In the genomic region with DNA sequence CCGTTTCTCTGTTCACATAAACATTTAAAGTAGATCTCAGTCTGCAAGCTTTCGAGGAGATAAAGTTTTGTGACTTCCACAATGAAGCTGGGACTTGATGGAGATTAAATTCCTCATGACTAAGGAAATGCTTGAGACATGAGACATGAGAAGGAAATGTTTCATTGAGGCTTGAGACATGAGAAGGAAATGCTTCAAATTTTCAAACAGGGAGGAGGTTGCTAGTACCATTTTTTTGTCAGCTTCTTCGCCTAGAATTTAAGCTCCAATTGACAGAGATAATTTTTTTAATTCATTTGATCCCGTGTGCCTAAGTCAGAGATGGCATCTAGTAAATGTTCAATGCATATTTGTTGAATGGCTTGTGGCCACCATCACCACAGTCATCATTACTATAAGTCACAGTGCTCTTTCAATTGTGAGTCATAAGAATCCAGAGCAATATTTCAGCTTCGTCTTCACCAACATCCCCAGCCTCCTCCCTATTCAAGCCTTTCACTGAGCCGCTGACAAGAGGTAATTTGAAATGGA, we compare ENCODE assay signal across 8 cellular contexts. TPM values are rescaled to one million over a fixed set of nuclear protein-coding genes. Genes with fewer than 3 reads are reported as not detected.
DNase-seq lines count a peak whose midpoint lies in the region; ATAC-seq and TF ChIP-seq lines count a peak whose summit lies in the region.

No MANE protein-coding gene starts in this region.

- DNase-seq in AG20443 (ENCODE audit: low spot score), result peak; percentile 39
- DNase-seq in LHCN-M2 (ENCODE audit: low read depth), result peak; percentile 63
- peak; percentile 84 to 94 for DNase-seq in cardiac fibroblast (ENCODE audit: low read depth in 2 of 2)
- peak; percentile 66 for DNase-seq in kidney glomerular epithelial cell (lab: John Stamatoyannopoulos, UW)
- DNase-seq in NCI-H2081 (lab: John Stamatoyannopoulos, UW), result no peak
- DNase-seq in T1000 (lab: John Stamatoyannopoulos, UW), result no peak

- ATAC-seq in GM21825 (IDR thresholded peaks at IDR 0.05; ENCODE audit: unreplicated experiment) (no peak), HG03097 (IDR thresholded peaks at IDR 0.05; ENCODE audit: low FRiP score, unreplicated experiment) (no peak)

- H3K4me3 ChIP-seq in cardiac fibroblast (replicated peaks in 1 of 2; ENCODE audit: low read depth in 2 of 2, low read length in 2 of 2), result peak overlapping the region; percentile 32 to 71

- no peak for TF ChIP-seq CTCF in cardiac fibroblast (IDR thresholded peaks at IDR 0.05; ENCODE audit: low read depth, low read length)

RNA-seq across cellular contexts. Expression of a gene that starts 0.5 kb away (rescaled TPM):
- 1.9 and 2.7 TPM in 2 replicates for total RNA-seq in LHCN-M2 (2014; rRNA removed)
- polyA plus RNA-seq in LHCN-M2 (2012), result 17.2 TPM

RNA-seq across cellular contexts. Expression of a gene that starts 39.5 kb away (rescaled TPM):
- total RNA-seq in LHCN-M2 (2014; rRNA removed), result 9.2 and 16.2 TPM in 2 replicates
- polyA plus RNA-seq in LHCN-M2 (2012), result 19.9 TPM

Comparison
In these comparisons a context has a peak if more than half of its experiments do, and no peak if none do; other contexts are left out.
1. DNase-seq: peak in AG20443 (single experiment), LHCN-M2 (single experiment), cardiac fibroblast (2 of 2) and kidney glomerular epithelial cell (single experiment); none in NCI-H2081 (0 of 2) and T1000 (single experiment).